28 cellular contexts compared by ENCODE assay signal in genomic region chr17:82870091-82870491, GRCh38. TPM values are rescaled to one million over a fixed set of nuclear protein-coding genes. Genes with fewer than 3 reads are reported as not detected.
A peak's percentile ranks its signal among the peaks of the same experiment; 100 is the strongest.
DNase-seq lines count a peak whose midpoint lies in the region; FAIRE-seq and TF ChIP-seq lines count a peak whose summit lies in the region.
"Had no signal": no experiment of that assay in that cellular context is flagged by ENCODE, and none has a peak within 500 bp of the region (broad histone marks: within the 10 kb centered on the region; RNA-seq: fewer than 3 reads in every experiment).

No MANE protein-coding gene starts in this region.

- no peaks in the 10 kb centered on the region for H3K27me3 Mint-ChIP-seq in T-helper 1 cell treated with Interleukin-12 subunit alpha and Interleukin-12 subunit beta and Interleukin-4 antibody, amounts not matched to agents 30 μg/mL and 1 μg/mL, for 36 hours (ENCODE audit: low read depth)
- no peaks in the 10 kb centered on the region for H3K27me3 Mint-ChIP-seq in endodermal cell (ENCODE audit: insufficient read depth)
- H3K27me3 Mint-ChIP-seq: activated CD4-positive, alpha-beta T cell treated with anti-CD3 and anti-CD28 coated beads, Interleukin-2, amount 10 ng/mL, durations not matched to agents 7 days and 5 days had no signal

- no peaks in the 10 kb centered on the region for H3K9me3 Mint-ChIP-seq in T-helper 1 cell treated with Interleukin-12 subunit alpha and Interleukin-12 subunit beta and Interleukin-4 antibody, amounts not matched to agents 30 μg/mL and 1 μg/mL, for 36 hours
- H3K9me3 Mint-ChIP-seq in endodermal cell: no peaks in the 10 kb centered on the region
- H3K9me3 Mint-ChIP-seq: activated CD4-positive, alpha-beta T cell treated with anti-CD3 and anti-CD28 coated beads, Interleukin-2, amount 10 ng/mL, durations not matched to agents 7 days and 5 days had no signal

- DNase-seq in T-helper 1 cell (no peak), GM12892 (ENCODE audit: insufficient read length) (no peak), endodermal cell (no peak), spleen (peak; percentile 62), RPMI8226 (no peak), AG08396 (ENCODE audit: low spot score) (no peak)
- no peak for DNase-seq in activated CD4-positive, CD25-positive, alpha-beta regulatory T cell (lab: John Stamatoyannopoulos, UW)
- DNase-seq: activated CD4-positive, alpha-beta T cell treated with anti-CD3 and anti-CD28 coated beads, Interleukin-2, amount 10 ng/mL, durations not matched to agents 7 days and 5 days; activated CD8-positive, alpha-beta memory T cell treated with anti-CD3 and anti-CD28 coated beads, Interleukin-2, amount 50 U/mL, for 4 hours; activated gamma-delta T cell treated with Interleukin-2 at 50 U/mL for 16 hours; adrenal gland; effector memory CD4-positive, alpha-beta T cell; GM23248; hypothalamus; NCI-H187 treated with DMSO at 0.1 percent for 48 hours; NCI-H2227 treated with DMSO at 0.1 percent for 48 hours; NCI-H748 treated with DMSO at 0.1 percent for 48 hours; SHP77 treated with DMSO at 0.1 percent for 48 hours had no signal

- TF ChIP-seq POLR2A in GM12892 (IDR thresholded peaks at IDR 0.05; ENCODE audit: low read depth, low read length): no peak
- TF ChIP-seq POLR2A in spleen (IDR thresholded peaks at IDR 0.05): no peak

- H3K9me3 ChIP-seq in endodermal cell (ENCODE audit: control insufficient read depth, low read length) (no peaks in the 10 kb centered on the region), spleen (no peaks in the 10 kb centered on the region)
- H3K9me3 ChIP-seq: adrenal gland, breast epithelium, right lobe of liver had no signal

- H3K27ac ChIP-seq in endodermal cell (ENCODE audit: low read depth, low read length) (no peak overlapping the region), spleen (no peak overlapping the region)
- H3K27ac ChIP-seq: 22Rv1, adrenal gland, GM23248, right lobe of liver had no signal

- H3K4me3 Mint-ChIP-seq in T-helper 1 cell treated with Interleukin-12 subunit alpha and Interleukin-12 subunit beta and Interleukin-4 antibody, amounts not matched to agents 30 μg/mL and 1 μg/mL, for 36 hours: no peak overlapping the region
- H3K4me3 Mint-ChIP-seq in endodermal cell: no peak overlapping the region
- H3K4me3 Mint-ChIP-seq: activated CD4-positive, alpha-beta T cell treated with anti-CD3 and anti-CD28 coated beads, Interleukin-2, amount 10 ng/mL, durations not matched to agents 7 days and 5 days had no signal

- H3K27ac Mint-ChIP-seq in T-helper 1 cell treated with Interleukin-12 subunit alpha and Interleukin-12 subunit beta and Interleukin-4 antibody, amounts not matched to agents 30 μg/mL and 1 μg/mL, for 36 hours: peak overlapping the region; percentile 14
- peak overlapping the region; percentile 65 for H3K27ac Mint-ChIP-seq in endodermal cell

- TF ChIP-seq CTCF in endodermal cell (conservative IDR thresholded peaks at IDR 0.05): no peak
- TF ChIP-seq CTCF in spleen (IDR thresholded peaks at IDR 0.05 in 8 of 11, conservative IDR thresholded peaks at IDR 0.05 in 3 of 11): no peak

- H3K4me1 Mint-ChIP-seq in T-helper 1 cell treated with Interleukin-12 subunit alpha and Interleukin-12 subunit beta and Interleukin-4 antibody, amounts not matched to agents 30 μg/mL and 1 μg/mL, for 36 hours (ENCODE audit: low read depth): peaks cover 44% of the 10 kb centered on the region
- H3K4me1 Mint-ChIP-seq in endodermal cell: peaks cover 5% of the 10 kb centered on the region

- FAIRE-seq in GM12892 (lab: Jason Lieb, UNC): peak; percentile 72
- FAIRE-seq: colon, frontal cortex, islet of Langerhans had no signal

- no peak overlapping the region for H3K9ac ChIP-seq in endodermal cell (ENCODE audit: extremely low read depth, low read length, poor library complexity, severe bottlenecking)
- H3K9ac ChIP-seq: GM23248 had no signal

- H3K4me1 ChIP-seq in endodermal cell (ENCODE audit: control insufficient read depth, insufficient read depth, low read length): no peaks in the 10 kb centered on the region
- peaks cover 14 to 91% (median 60%) of the 10 kb centered on the region in 6 donors for H3K4me1 ChIP-seq in spleen
- H3K4me1 ChIP-seq: right lobe of liver had no signal

- H3K36me3 ChIP-seq in endodermal cell (ENCODE audit: control insufficient read depth, insufficient read depth, low read length): peaks cover 21% of the 10 kb centered on the region
- H3K36me3 ChIP-seq in spleen: peaks cover 0 to 60% (median 26%) of the 10 kb centered on the region in 6 donors
- H3K36me3 ChIP-seq: breast epithelium had no signal

- no peak overlapping the region for H3K4me3 ChIP-seq in endodermal cell (ENCODE audit: low read length)
- no peak overlapping the region for H3K4me3 ChIP-seq in spleen
- H3K4me3 ChIP-seq: adrenal gland, breast epithelium, GM23248, right lobe of liver had no signal

- H3K36me3 Mint-ChIP-seq in T-helper 1 cell treated with Interleukin-12 subunit alpha and Interleukin-12 subunit beta and Interleukin-4 antibody, amounts not matched to agents 30 μg/mL and 1 μg/mL, for 36 hours (ENCODE audit: low read depth): peaks cover 33% of the 10 kb centered on the region
- H3K36me3 Mint-ChIP-seq in endodermal cell (ENCODE audit: low read depth): peaks cover 13% of the 10 kb centered on the region

- intact Hi-C loops in spleen (cut with DNase I; ENCODE audit: low total_unique reads): no loop called here

- WGBS in endodermal cell (ENCODE audit: insufficient coverage in 1 of 2, insufficient read length in 1 of 2), 2 experiments: 91 to 96% methylated on average over 28 to 35 of the region's 35 CpGs
- WGBS in spleen, 5 donors: 91 to 95% (median 94%) methylated on average over 35 of the region's 35 CpGs

- no peaks in the 10 kb centered on the region for H3K27me3 ChIP-seq in endodermal cell (ENCODE audit: control insufficient read depth, insufficient read depth, low read length, poor library complexity, severe bottlenecking)
- H3K27me3 ChIP-seq in spleen (replicated peaks in 1 of 7): no peaks in the 10 kb centered on the region
- H3K27me3 ChIP-seq: adrenal gland, breast epithelium, right lobe of liver had no signal

RNA-seq across cellular contexts. Expression of gene ZNF750, which starts 30.3 kb away (rescaled TPM):
- 0.45 TPM for polyA plus RNA-seq in GM12892 (2012; ENCODE audit: missing spikeins)
- total RNA-seq in endodermal cell: not detected
- polyA plus RNA-seq in endodermal cell (2013, experiment 1 of 2): not detected
- polyA plus RNA-seq in endodermal cell (2013, experiment 2 of 2): not detected
- total RNA-seq in spleen: under 1 TPM in 2 of 7 donors, not detected in 5; 0.12 to 0.13 TPM
- polyA plus RNA-seq in spleen: under 1 TPM; 0.05 to 0.16 (median 0.15) TPM
- total RNA-seq: activated CD4-positive, alpha-beta T cell treated with anti-CD3 and anti-CD28 coated beads, Interleukin-2, amount 10 ng/mL, durations not matched to agents 7 days and 5 days; Daoy; frontal cortex; GM23248; LHCN-M2; osteocyte; right lobe of liver had no signal
